In genomic region chr17:50559674-50560184, GRCh38 we compare ENCODE assay signal across 8 cellular contexts. TPM values are rescaled to one million over a fixed set of nuclear protein-coding genes. Genes with fewer than 3 reads are reported as not detected.
DNase-seq lines count a peak whose midpoint lies in the region; ATAC-seq and TF ChIP-seq lines count a peak whose summit lies in the region.

No MANE protein-coding gene starts in this region.

- ATAC-seq in psoas muscle = peak; percentile 32 to 63 (median 38)
- no peak for ATAC-seq in HG03095 (IDR thresholded peaks at IDR 0.05; ENCODE audit: unreplicated experiment)

- no peak overlapping the region for H3K9ac ChIP-seq in KMS-11

- H3K9me3 ChIP-seq in cardiac muscle cell (ENCODE audit: low read depth) (no peaks in the 10 kb centered on the region), psoas muscle (no peaks in the 10 kb centered on the region)

- H2AFZ ChIP-seq in KMS-11 (ENCODE audit: low read depth) = peak overlapping the region; percentile 84

- H3K27ac ChIP-seq in KMS-11 = no peak overlapping the region
- no peak overlapping the region for H3K27ac ChIP-seq in cardiac muscle cell
- H3K27ac ChIP-seq in psoas muscle = no peak overlapping the region

- peaks cover 43% of the 10 kb centered on the region for H3K27me3 ChIP-seq in KMS-11 (ENCODE audit: insufficient read depth, low read depth)
- H3K27me3 ChIP-seq in cardiac muscle cell = peaks cover 50% of the 10 kb centered on the region
- peaks cover 0 to 69% (median 28%) of the 10 kb centered on the region in 3 donors for H3K27me3 ChIP-seq in psoas muscle (ENCODE audit: insufficient read depth in 3 of 3, low read length in 2 of 3)

- peak overlapping the region; percentile 82 for H3K4me2 ChIP-seq in KMS-11

- intact Hi-C loops in psoas muscle (cut with DNase I) = no loop called here

- no peaks in the 10 kb centered on the region for H3K36me3 Mint-ChIP-seq in activated naive CD4-positive, alpha-beta T cell treated with anti-CD3 and anti-CD28 coated beads, Interleukin-2, amount 10 ng/mL, durations not matched to agents 7 days and 5 days

- H3K4me3 ChIP-seq in KMS-11 (IDR thresholded peaks at IDR 0.05; ENCODE audit: insufficient read depth, low read depth, low read length) (no peak overlapping the region), cardiac muscle cell (peak overlapping the region; percentile 64), psoas muscle (peak overlapping the region; percentile 64)

- CTCF ChIA-PET in activated naive CD4-positive, alpha-beta T cell treated with anti-CD3 and anti-CD28 coated beads, Interleukin-2, amount 10 ng/mL, durations not matched to agents 7 days and 5 days (lab: Charles Lee) = interaction anchor here (1.5 to 2.9 kb wide), 2 partner anchors 9 to 66 kb away, joined by 7 to 13 read pairs; no protein-coding TSS in a partner anchor

- no peaks in the 10 kb centered on the region for H3K79me2 ChIP-seq in KMS-11 (ENCODE audit: insufficient read depth, low read depth)

- no peaks in the 10 kb centered on the region for H4K20me1 ChIP-seq in KMS-11 (ENCODE audit: insufficient read depth)

- peak overlapping the region; percentile 56 for H3K4me3 Mint-ChIP-seq in activated naive CD4-positive, alpha-beta T cell treated with anti-CD3 and anti-CD28 coated beads, Interleukin-2, amount 10 ng/mL, durations not matched to agents 7 days and 5 days

- no peaks in the 10 kb centered on the region for H3K36me3 ChIP-seq in KMS-11 (ENCODE audit: insufficient read depth)
- H3K36me3 ChIP-seq in cardiac muscle cell = no peaks in the 10 kb centered on the region
- H3K36me3 ChIP-seq in psoas muscle (ENCODE audit: insufficient read depth in 1 of 2, low read depth in 1 of 2) = peaks cover 0 to 8% of the 10 kb centered on the region in 2 donors

- H3K27me3 Mint-ChIP-seq in activated naive CD4-positive, alpha-beta T cell treated with anti-CD3 and anti-CD28 coated beads, Interleukin-2, amount 10 ng/mL, durations not matched to agents 7 days and 5 days = peaks cover 92% of the 10 kb centered on the region

- no peak overlapping the region for H3K27ac Mint-ChIP-seq in activated naive CD4-positive, alpha-beta T cell treated with anti-CD3 and anti-CD28 coated beads, Interleukin-2, amount 10 ng/mL, durations not matched to agents 7 days and 5 days

- DNase-seq in EH (ENCODE audit: low read depth) (peak; percentile 55), cardiac muscle cell (ENCODE audit: low read depth in 1 of 2, low spot score in 1 of 2) (peak; percentile 69 to 81), psoas muscle (peak in 1 of 2 donors; percentile 53), GF-D8 (lab: John Stamatoyannopoulos, UW) (no peak), NAMALWA (ENCODE audit: low spot score) (no peak)
- DNase-seq in activated naive CD4-positive, alpha-beta T cell treated with anti-CD3 and anti-CD28 coated beads, Interleukin-2, amount 10 ng/mL, durations not matched to agents 7 days and 5 days = peak; percentile 62

- WGBS in psoas muscle, 3 donors = 1 to 5% (median 4%) methylated on average over 26 to 27 of the region's 27 CpGs

- peaks cover 16% of the 10 kb centered on the region for H3K4me1 Mint-ChIP-seq in activated naive CD4-positive, alpha-beta T cell treated with anti-CD3 and anti-CD28 coated beads, Interleukin-2, amount 10 ng/mL, durations not matched to agents 7 days and 5 days

- TF ChIP-seq CTCF in KMS-11 (conservative IDR thresholded peaks at IDR 0.05; ENCODE audit: low read depth, low read length) (no peak), cardiac muscle cell (IDR thresholded peaks at IDR 0.05; ENCODE audit: low read depth, low read length) (no peak), psoas muscle (IDR thresholded peaks at IDR 0.05) (no peak)

- H3K9me3 Mint-ChIP-seq in activated naive CD4-positive, alpha-beta T cell treated with anti-CD3 and anti-CD28 coated beads, Interleukin-2, amount 10 ng/mL, durations not matched to agents 7 days and 5 days = no peaks in the 10 kb centered on the region

- H3K4me1 ChIP-seq in KMS-11 (ENCODE audit: low read depth, poor library complexity, severe bottlenecking) (peaks cover 9% of the 10 kb centered on the region), cardiac muscle cell (ENCODE audit: low read depth) (peaks cover 23% of the 10 kb centered on the region), psoas muscle (peaks cover 19% of the 10 kb centered on the region)

RNA-seq across cellular contexts. Expression of gene CACNA1G, which starts 0.8 kb away (rescaled TPM):
- 29.7 and 46.1 TPM in 2 replicates for total RNA-seq in cardiac muscle cell
- 19.0 and 22.8 TPM in 2 replicates for polyA plus RNA-seq in cardiac muscle cell
- total RNA-seq in psoas muscle = under 1 TPM in 3 of 4 donors, not detected in 1; 0.02 to 0.24 (median 0.17) TPM
- polyA plus RNA-seq in psoas muscle = under 1 TPM in 2 of 3 donors, not detected in 1; 0.04 TPM

RNA-seq across cellular contexts. Expression of gene SPATA20, which starts 12.8 kb away (rescaled TPM):
- total RNA-seq in cardiac muscle cell (194 and 216 TPM in 2 replicates), psoas muscle (10 to 100 TPM; 16.7 to 25.8 (median 21.9) TPM)
- polyA plus RNA-seq in cardiac muscle cell (103 and 162 TPM in 2 replicates), psoas muscle (1 to 10 TPM; 4.8 to 9.7 (median 5.4) TPM)

RNA-seq across cellular contexts. Expression of gene EPN3, which starts 27.2 kb away (rescaled TPM):
- total RNA-seq in cardiac muscle cell (2.0 and 3.1 TPM in 2 replicates), psoas muscle (under 1 TPM in 2 of 4 donors, not detected in 2; 0.12 to 0.15 TPM)
- polyA plus RNA-seq in cardiac muscle cell (1.9 and 3.5 TPM in 2 replicates), psoas muscle (under 1 TPM in 1 of 3 donors, not detected in 2; 0.03 TPM)

RNA-seq across cellular contexts. Expression of gene MYCBPAP, which starts 51.5 kb away (rescaled TPM):
- total RNA-seq in cardiac muscle cell (1.2 and 3.2 TPM in 2 replicates), psoas muscle (under 1 TPM in 3 of 4 donors, not detected in 1; 0.27 to 0.99 (median 0.52) TPM)
- polyA plus RNA-seq in cardiac muscle cell (1.2 and 2.5 TPM in 2 replicates), psoas muscle (under 1 TPM in 2 of 3 donors, not detected in 1; 0.05 TPM)

Comparison
In these comparisons a context has a peak if more than half of its experiments do, and no peak if none do; other contexts are left out.
1. DNase-seq: peak in EH (single experiment), activated naive CD4-positive, alpha-beta T cell treated with anti-CD3 and anti-CD28 coated beads, Interleukin-2, amount 10 ng/mL, durations not matched to agents 7 days and 5 days (single experiment) and cardiac muscle cell (2 of 2); none in GF-D8 (single experiment) and NAMALWA (single experiment).
2. RNA of gene CACNA1G, which starts 0.8 kb away (total RNA-seq): 29.7 to 46.1 TPM in cardiac muscle cell; 0.02 to 0.24 TPM in psoas muscle; every median in the first group is over 10 times any median in the second.